Comparison of ENCODE assay signal across 20 cellular contexts in genomic region chr15:50184863-50185504, GRCh38. TPM values are rescaled to one million over a fixed set of nuclear protein-coding genes. Genes with fewer than 3 reads are reported as not detected.
DNase-seq lines count a peak whose midpoint lies in the region; ATAC-seq, FAIRE-seq and TF ChIP-seq lines count a peak whose summit lies in the region.
"Had no signal": no experiment of that assay in that cellular context is flagged by ENCODE, and none has a peak within 500 bp of the region (broad histone marks: within the 10 kb centered on the region; RNA-seq: fewer than 3 reads in every experiment).

No MANE protein-coding gene starts in this region.

- DNase-seq in activated naive CD8-positive, alpha-beta T cell treated with anti-CD3 and anti-CD28 coated beads, Interleukin-2, amount 10 ng/mL, durations not matched to agents 7 days and 5 days = no peak
- DNase-seq in activated naive CD8-positive, alpha-beta T cell treated with anti-CD3 and anti-CD28 coated beads for 36 hours = no peak
- DNase-seq in activated T-helper 1 cell treated with anti-CD3 and anti-CD28 coated beads, Interleukin-12 subunit alpha, Interleukin-12 subunit beta, Interleukin-2, Interleukin-4 antibody, amounts not matched to agents 30 ng/mL and 10 ng/mL and 1 ng/mL, durations not matched to agents 14 hours and 24 hours and 36 hours (ENCODE audit: low spot score) = no peak
- DNase-seq in HepG2 (ENCODE audit: low spot score) (peak; percentile 66), RKO (ENCODE audit: low spot score) (no peak), NCI-H446 (lab: John Stamatoyannopoulos, UW) (no peak)
- DNase-seq: CD8-positive, alpha-beta T cell; DMS53; EL; NCI-H1436; NCI-H1930; NCI-H226; NCI-H524 treated with DMSO at 0.1 percent for 48 hours had no signal

- no peaks in the 10 kb centered on the region for H3K27me3 ChIP-seq in HepG2 (ENCODE audit: control insufficient read depth in 1 of 2, insufficient read depth in 2 of 2, low read length in 2 of 2)

- no peaks in the 10 kb centered on the region for H3K36me3 ChIP-seq in HepG2 (replicated peaks in 1 of 2; ENCODE audit: control insufficient read depth in 1 of 2, insufficient read depth in 2 of 2, low read length in 2 of 2)
- H3K36me3 ChIP-seq: SJSA1 had no signal

- TF ChIP-seq RAD21 in HepG2 (CRISPR knock-in tag; IDR thresholded peaks at IDR 0.05) = no peak

- H3K27ac Mint-ChIP-seq in activated naive CD8-positive, alpha-beta T cell treated with anti-CD3 and anti-CD28 coated beads, Interleukin-2, amount 10 ng/mL, durations not matched to agents 7 days and 5 days = no peak overlapping the region
- no peak overlapping the region for H3K27ac Mint-ChIP-seq in activated naive CD8-positive, alpha-beta T cell treated with anti-CD3 and anti-CD28 coated beads for 36 hours
- no peak overlapping the region for H3K27ac Mint-ChIP-seq in activated T-helper 1 cell treated with anti-CD3 and anti-CD28 coated beads, Interleukin-12 subunit alpha, Interleukin-12 subunit beta, Interleukin-2, Interleukin-4 antibody, amounts not matched to agents 30 ng/mL and 10 ng/mL and 1 ng/mL, durations not matched to agents 14 hours and 24 hours and 36 hours
- H3K27ac Mint-ChIP-seq: CD8-positive, alpha-beta T cell had no signal

- whole genome bisulfite sequencing in HepG2 (ENCODE audit: low lambda C conversion rate) = 15% methylated on average over 3 of the region's 3 CpGs

- H3K79me2 ChIP-seq in HepG2 (ENCODE audit: insufficient read depth, low read length) = peaks cover 3% of the 10 kb centered on the region

- TF ChIP-seq POLR2A in HepG2 (IDR thresholded peaks at IDR 0.05; ENCODE audit: insufficient read depth in 1 of 2, low read depth in 2 of 2, low read length in 2 of 2) = no peak

- peaks cover 83% of the 10 kb centered on the region for H3K4me1 ChIP-seq in HepG2 (ENCODE audit: insufficient read depth, low read length)

- peak overlapping the region in 1 of 3 experiments; percentile 1; a peak in 1 of 6 replicates for H3K4me3 ChIP-seq in HepG2 (replicated peaks in 1 of 3; ENCODE audit: insufficient read depth in 1 of 3, low read depth in 2 of 3, low read length in 3 of 3)
- H3K4me3 ChIP-seq: BLaER1 treated with 17β-estradiol and CSF1 and Interleukin-3, amounts not matched to agents 10 nM and 100 nM; GM12878; SJSA1 had no signal

- peak; percentile 51 for FAIRE-seq in HepG2 (lab: Jason Lieb, UNC)
- FAIRE-seq: GM12878 had no signal

- TF ChIP-seq CTCF in HepG2 (CRISPR knock-in tag; IDR thresholded peaks at IDR 0.05) = no peak

- H3K36me3 Mint-ChIP-seq in activated naive CD8-positive, alpha-beta T cell treated with anti-CD3 and anti-CD28 coated beads, Interleukin-2, amount 10 ng/mL, durations not matched to agents 7 days and 5 days = peaks cover 25% of the 10 kb centered on the region
- H3K36me3 Mint-ChIP-seq in activated naive CD8-positive, alpha-beta T cell treated with anti-CD3 and anti-CD28 coated beads for 36 hours = peaks cover 21% of the 10 kb centered on the region
- peaks cover 36% of the 10 kb centered on the region for H3K36me3 Mint-ChIP-seq in activated T-helper 1 cell treated with anti-CD3 and anti-CD28 coated beads, Interleukin-12 subunit alpha, Interleukin-12 subunit beta, Interleukin-2, Interleukin-4 antibody, amounts not matched to agents 30 ng/mL and 10 ng/mL and 1 ng/mL, durations not matched to agents 14 hours and 24 hours and 36 hours (ENCODE audit: low read depth)

- peak overlapping the region; percentile 2 for H3K4me3 Mint-ChIP-seq in activated naive CD8-positive, alpha-beta T cell treated with anti-CD3 and anti-CD28 coated beads, Interleukin-2, amount 10 ng/mL, durations not matched to agents 7 days and 5 days
- no peak overlapping the region for H3K4me3 Mint-ChIP-seq in activated naive CD8-positive, alpha-beta T cell treated with anti-CD3 and anti-CD28 coated beads for 36 hours
- peak overlapping the region; percentile 96 for H3K4me3 Mint-ChIP-seq in activated T-helper 1 cell treated with anti-CD3 and anti-CD28 coated beads, Interleukin-12 subunit alpha, Interleukin-12 subunit beta, Interleukin-2, Interleukin-4 antibody, amounts not matched to agents 30 ng/mL and 10 ng/mL and 1 ng/mL, durations not matched to agents 14 hours and 24 hours and 36 hours
- H3K4me3 Mint-ChIP-seq: CD8-positive, alpha-beta T cell had no signal

- no peaks in the 10 kb centered on the region for H3K9me3 ChIP-seq in HepG2 (ENCODE audit: low read length)
- H3K9me3 ChIP-seq: SJSA1 had no signal

- CTCF ChIA-PET in HepG2 (lab: Yijun Ruan, JAX; ENCODE audit: low intra/inter-chr PET ratio, low total read pairs) = no interaction called here

- H4K20me1 ChIP-seq in HepG2 (ENCODE audit: insufficient read depth, low read length) = no peaks in the 10 kb centered on the region
- H4K20me1 ChIP-seq: BLaER1 treated with 17β-estradiol and CSF1 and Interleukin-3, amounts not matched to agents 10 nM and 100 nM had no signal

- peaks cover 21% of the 10 kb centered on the region for H3K4me1 Mint-ChIP-seq in activated naive CD8-positive, alpha-beta T cell treated with anti-CD3 and anti-CD28 coated beads, Interleukin-2, amount 10 ng/mL, durations not matched to agents 7 days and 5 days
- peaks cover 18% of the 10 kb centered on the region for H3K4me1 Mint-ChIP-seq in activated naive CD8-positive, alpha-beta T cell treated with anti-CD3 and anti-CD28 coated beads for 36 hours
- H3K4me1 Mint-ChIP-seq in activated T-helper 1 cell treated with anti-CD3 and anti-CD28 coated beads, Interleukin-12 subunit alpha, Interleukin-12 subunit beta, Interleukin-2, Interleukin-4 antibody, amounts not matched to agents 30 ng/mL and 10 ng/mL and 1 ng/mL, durations not matched to agents 14 hours and 24 hours and 36 hours (ENCODE audit: low read depth) = peaks cover 74% of the 10 kb centered on the region

- in situ Hi-C loops in HepG2 (cut with HindIII; ENCODE audit: extremely low pct_ligation_motif_present, low pct_unique_long_range_greater_than_20kb) = loop anchor here (10.0 to 25.0 kb wide), 2 partner anchors 130 to 727 kb away; partner anchors contain the start of gene AP4E1

- H2AFZ ChIP-seq in HepG2 (ENCODE audit: low read length) = no peak overlapping the region

- TF ChIP-seq EP300 in HepG2 (IDR thresholded peaks at IDR 0.05; ENCODE audit: low read depth in 2 of 2, low read length in 2 of 2) (peak in 1 of 2 experiments; percentile 20; a peak in 1 of 4 replicates), HepG2 (CRISPR knock-in tag; IDR thresholded peaks at IDR 0.05; ENCODE audit: borderline replicate concordance) (no peak)

- peak overlapping the region; percentile 71 for H3K27ac ChIP-seq in HepG2 (ENCODE audit: extremely low read length, insufficient read depth, low read length)
- H3K27ac ChIP-seq: BLaER1 treated with 17β-estradiol and CSF1 and Interleukin-3, amounts not matched to agents 10 nM and 100 nM; KMS-11; SJSA1 had no signal

- H3K9me3 Mint-ChIP-seq in activated naive CD8-positive, alpha-beta T cell treated with anti-CD3 and anti-CD28 coated beads, Interleukin-2, amount 10 ng/mL, durations not matched to agents 7 days and 5 days = no peaks in the 10 kb centered on the region
- no peaks in the 10 kb centered on the region for H3K9me3 Mint-ChIP-seq in activated naive CD8-positive, alpha-beta T cell treated with anti-CD3 and anti-CD28 coated beads for 36 hours
- no peaks in the 10 kb centered on the region for H3K9me3 Mint-ChIP-seq in activated T-helper 1 cell treated with anti-CD3 and anti-CD28 coated beads, Interleukin-12 subunit alpha, Interleukin-12 subunit beta, Interleukin-2, Interleukin-4 antibody, amounts not matched to agents 30 ng/mL and 10 ng/mL and 1 ng/mL, durations not matched to agents 14 hours and 24 hours and 36 hours
- H3K9me3 Mint-ChIP-seq: CD8-positive, alpha-beta T cell had no signal

- POLR2A ChIA-PET in activated naive CD8-positive, alpha-beta T cell treated with anti-CD3 and anti-CD28 coated beads, Interleukin-2, amount 10 ng/mL, durations not matched to agents 7 days and 5 days (lab: Charles Lee) = interaction anchor here (0.6 kb wide), 1 partner anchor 93 kb away, joined by 6 read pairs; no protein-coding TSS in a partner anchor
- POLR2A ChIA-PET in HepG2 (lab: Yijun Ruan, JAX) = interaction anchor here (1.0 kb wide), 1 partner anchor 21 kb away, joined by 3 read pairs; no protein-coding TSS in a partner anchor

- intact Hi-C loops in activated T-helper 1 cell treated with anti-CD3 and anti-CD28 coated beads, Interleukin-12 subunit alpha, Interleukin-12 subunit beta, Interleukin-2, Interleukin-4 antibody, amounts not matched to agents 30 ng/mL and 10 ng/mL and 1 ng/mL, durations not matched to agents 14 hours and 24 hours and 36 hours (cut with micrococcal nuclease) = loop anchor here (5.0 to 10.0 kb wide), 2 partner anchors 560 to 722 kb away; partner anchors contain the start of genes AP4E1, DTWD1 and FAM227B
- intact Hi-C loops in HepG2 (cut with micrococcal nuclease; ENCODE audit: unreplicated experiment) = loop anchor here (1.0 kb wide), 1 partner anchor 39 kb away; no protein-coding TSS in a partner anchor

- BruUV-seq in HepG2 (replicated peaks; lab: Mats Ljungman, UMichigan) = no TSS peak

- H3K4me2 ChIP-seq in HepG2 (ENCODE audit: low read depth, low read length) = peak overlapping the region; percentile 95
- H3K4me2 ChIP-seq: KMS-11 had no signal

- no peak overlapping the region for H3K9ac ChIP-seq in HepG2 (ENCODE audit: insufficient read depth, low read depth, low read length)
- H3K9ac ChIP-seq: BLaER1 treated with 17β-estradiol and CSF1 and Interleukin-3, amounts not matched to agents 10 nM and 100 nM; KMS-11 had no signal

- no peaks in the 10 kb centered on the region for H3K27me3 Mint-ChIP-seq in activated naive CD8-positive, alpha-beta T cell treated with anti-CD3 and anti-CD28 coated beads, Interleukin-2, amount 10 ng/mL, durations not matched to agents 7 days and 5 days
- H3K27me3 Mint-ChIP-seq in activated naive CD8-positive, alpha-beta T cell treated with anti-CD3 and anti-CD28 coated beads for 36 hours = peaks cover 43% of the 10 kb centered on the region
- no peaks in the 10 kb centered on the region for H3K27me3 Mint-ChIP-seq in activated T-helper 1 cell treated with anti-CD3 and anti-CD28 coated beads, Interleukin-12 subunit alpha, Interleukin-12 subunit beta, Interleukin-2, Interleukin-4 antibody, amounts not matched to agents 30 ng/mL and 10 ng/mL and 1 ng/mL, durations not matched to agents 14 hours and 24 hours and 36 hours (ENCODE audit: insufficient read depth)

- ATAC-seq in activated naive CD8-positive, alpha-beta T cell treated with anti-CD3 and anti-CD28 coated beads, Interleukin-2, amount 10 ng/mL, durations not matched to agents 7 days and 5 days (ENCODE audit: low read depth) = no peak
- ATAC-seq in HepG2 (peak; percentile 42), HG03439 (IDR thresholded peaks at IDR 0.05; ENCODE audit: unreplicated experiment) (no peak)
- ATAC-seq: CD8-positive, alpha-beta T cell; GM12878; Panc1 had no signal

RNA-seq across cellular contexts. Expression of gene SLC27A2, which starts 3.0 kb away (rescaled TPM):
- total RNA-seq in activated naive CD8-positive, alpha-beta T cell treated with anti-CD3 and anti-CD28 coated beads, Interleukin-2, amount 10 ng/mL, durations not matched to agents 7 days and 5 days = 1 to 10 TPM; 8.8 to 9.6 TPM
- 10 to 100 TPM; 15.0 to 16.0 TPM for total RNA-seq in activated naive CD8-positive, alpha-beta T cell treated with anti-CD3 and anti-CD28 coated beads for 36 hours
- total RNA-seq in activated T-helper 1 cell treated with anti-CD3 and anti-CD28 coated beads, Interleukin-12 subunit alpha, Interleukin-12 subunit beta, Interleukin-2, Interleukin-4 antibody, amounts not matched to agents 30 ng/mL and 10 ng/mL and 1 ng/mL, durations not matched to agents 14 hours and 24 hours and 36 hours = 78.0 and 78.7 TPM in 2 replicates
- 12.3 and 23.4 TPM in 2 replicates for total RNA-seq in HepG2 (2016; rRNA removed; fragmentation: Illumina TruSeq; extraction: Trizol)
- total RNA-seq in HepG2 (2016; cell fraction: cytosol; rRNA removed; fragmentation: Illumina TruSeq; extraction: Trizol; ENCODE audit: low read depth) = 3.2 TPM in 2 replicates
- total RNA-seq in HepG2 (2016; cell fraction: insoluble cytoplasmic fraction; rRNA removed; fragmentation: Illumina TruSeq; extraction: Trizol) = 12.5 and 24.4 TPM in 2 replicates
- 5.0 and 6.4 TPM in 2 replicates for total RNA-seq in HepG2 (2016; cell fraction: membrane; rRNA removed; fragmentation: Illumina TruSeq; extraction: Trizol)
- 19.3 and 23.5 TPM in 2 replicates for total RNA-seq in HepG2 (2016; cell fraction: nucleus; rRNA removed; fragmentation: Illumina TruSeq; extraction: Trizol)
- polyA plus RNA-seq in HepG2 (2011; rRNA removed) = 14.6 and 16.0 TPM in 2 replicates
- polyA plus RNA-seq in HepG2 (2011; cell fraction: cytosol; rRNA removed) = 10.0 and 13.4 TPM in 2 replicates
- polyA plus RNA-seq in HepG2 (2011; cell fraction: nucleus; rRNA removed) = 7.6 and 8.6 TPM in 2 replicates
- 25.5 and 34.1 TPM in 2 replicates for polyA plus RNA-seq in HepG2 (2012)
- 2.2 and 2.8 TPM in 2 replicates for polyA plus RNA-seq in HepG2 (2016; cell fraction: cytosol; fragmentation: Illumina TruSeq; extraction: Trizol; ENCODE audit: low read depth)
- polyA plus RNA-seq in HepG2 (2016; cell fraction: insoluble cytoplasmic fraction; fragmentation: Illumina TruSeq; extraction: Trizol; ENCODE audit: low read depth) = 10.7 and 11.3 TPM in 2 replicates
- 3.3 and 3.4 TPM in 2 replicates for polyA plus RNA-seq in HepG2 (2016; cell fraction: membrane; fragmentation: Illumina TruSeq; extraction: Trizol; ENCODE audit: low read depth)
- polyA plus RNA-seq in HepG2 (2016; cell fraction: nucleus; fragmentation: Illumina TruSeq; extraction: Trizol; ENCODE audit: insufficient read depth, low read depth) = 24.6 and 25.7 TPM in 2 replicates
- 33.1 and 391 TPM in 2 replicates for polyA minus RNA-seq in HepG2 (2011; rRNA and poly(A)+ RNA removed; ENCODE audit: low replicate concordance)
- 18.9 and 21.0 TPM in 2 replicates for polyA minus RNA-seq in HepG2 (2011; cell fraction: cytosol; rRNA and poly(A)+ RNA removed)
- 14.8 and 15.7 TPM in 2 replicates for polyA minus RNA-seq in HepG2 (2011; cell fraction: nucleus; rRNA and poly(A)+ RNA removed)
- total RNA-seq: H4 had no signal
